24 cellular contexts compared by ENCODE assay signal in the genomic region with DNA sequence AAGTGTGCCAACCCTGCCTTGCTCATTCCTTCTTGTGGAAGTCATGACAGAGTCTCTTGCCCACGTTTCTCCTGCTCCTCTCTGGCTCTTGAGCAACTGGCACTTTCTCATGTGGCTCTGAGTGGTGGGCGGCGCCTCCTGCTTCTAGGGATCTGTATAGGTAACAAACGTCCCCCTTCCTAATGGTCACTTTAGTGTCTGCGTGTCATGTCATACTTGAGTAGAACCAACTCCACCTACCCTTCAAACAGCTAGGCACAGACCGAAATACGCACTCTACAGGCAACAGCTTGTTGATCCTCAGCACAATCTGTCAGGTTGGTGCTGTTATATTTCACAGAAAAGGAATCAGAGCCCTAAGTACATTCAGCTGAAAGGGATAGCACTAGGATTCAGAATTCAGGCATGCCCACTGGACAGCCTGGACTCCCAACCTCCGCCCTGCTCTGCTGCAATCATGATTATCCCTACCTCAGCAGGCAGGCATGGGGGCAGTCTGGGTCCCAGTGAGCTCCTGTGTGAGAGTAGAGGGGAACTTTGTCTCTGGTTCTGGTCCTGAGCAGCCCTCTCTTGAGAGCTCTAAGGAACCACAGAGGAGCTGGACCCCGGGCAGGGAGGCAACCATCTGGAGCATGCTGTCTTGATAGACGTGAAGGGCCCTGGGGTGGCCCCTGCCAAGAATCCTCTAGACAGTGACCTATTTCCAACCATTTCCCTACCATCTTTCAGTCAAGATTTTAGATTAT. TPM values are rescaled to one million over a fixed set of nuclear protein-coding genes. Genes with fewer than 3 reads are reported as not detected.
DNase-seq lines count a peak whose midpoint lies in the region; ATAC-seq and TF ChIP-seq lines count a peak whose summit lies in the region.
"Had no signal": no experiment of that assay in that cellular context is flagged by ENCODE, and none has a peak within 500 bp of the region (broad histone marks: within the 10 kb centered on the region; RNA-seq: fewer than 3 reads in every experiment).

No MANE protein-coding gene starts in this region.

- TF ChIP-seq CTCF in coronary artery (IDR thresholded peaks at IDR 0.05) (no peak), nephron (IDR thresholded peaks at IDR 0.05; ENCODE audit: unreplicated experiment in 3 of 3) (no peak)

- H3K4me2 ChIP-seq in GM23248 (ENCODE audit: unreplicated experiment) = no peak overlapping the region
- H3K4me2 ChIP-seq: BLaER1, SK-N-SH had no signal

- no peaks in the 10 kb centered on the region for H3K9me3 ChIP-seq in GM23248 (ENCODE audit: low read depth)
- H3K9me3 ChIP-seq: ascending aorta, BLaER1, SK-N-SH had no signal

- ATAC-seq in activated T-helper 17 cell treated with anti-CD3 and anti-CD28 coated beads, Interleukin-2, amount 50 U/mL, for 72 hours (replicated peaks) = no peak
- ATAC-seq: left colon; naive thymus-derived CD4-positive, alpha-beta T cell; stimulated activated memory B cell treated with anti-CD40 and anti-IgM and Interleukin-4, amounts not matched to agents 10 μg/mL and 1 μg/mL and 100 μg/mL, for 72 hours had no signal

- H3K27ac Mint-ChIP-seq in nephron = peak overlapping the region; percentile 25 to 97 (median 79)
- no peak overlapping the region for H3K27ac Mint-ChIP-seq in activated T-helper 17 cell treated with anti-CD3 and anti-CD28 coated beads, Interleukin-2, amount 50 U/mL, for 72 hours
- H3K27ac Mint-ChIP-seq: activated naive CD8-positive, alpha-beta T cell; activated T-helper 1 cell treated with anti-CD3 and anti-CD28 coated beads, Interleukin-12 subunit alpha, Interleukin-12 subunit beta, Interleukin-2, Interleukin-4 antibody, amounts not matched to agents 30 ng/mL and 10 ng/mL and 1 ng/mL, durations not matched to agents 14 hours and 24 hours and 36 hours; stimulated activated memory B cell treated with anti-CD40 and anti-IgM and Interleukin-4, amounts not matched to agents 10 μg/mL and 1 μg/mL and 100 μg/mL, for 72 hours had no signal

- H3K9ac ChIP-seq in GM23248 = no peak overlapping the region
- H3K9ac ChIP-seq: BLaER1, SK-N-SH had no signal

- H2AFZ ChIP-seq in GM23248 = no peak overlapping the region

- H3K36me3 ChIP-seq in GM23248 (ENCODE audit: low read depth) = no peaks in the 10 kb centered on the region
- H3K36me3 ChIP-seq: ascending aorta, BLaER1 had no signal

- H3K9me2 ChIP-seq in GM23248 (ENCODE audit: insufficient read depth) = no peaks in the 10 kb centered on the region
- H3K9me2 ChIP-seq: SK-N-SH had no signal

- H3K27ac ChIP-seq in GM23248 (no peak overlapping the region), coronary artery (no peak overlapping the region)
- H3K27ac ChIP-seq: ascending aorta, BLaER1 had no signal

- peaks cover 22% of the 10 kb centered on the region for H3K4me1 ChIP-seq in GM23248 (ENCODE audit: insufficient read depth)
- H3K4me1 ChIP-seq: ascending aorta, BLaER1 had no signal

- H3K27me3 ChIP-seq in GM23248 (replicated peaks; ENCODE audit: insufficient read depth) = no peaks in the 10 kb centered on the region
- H3K27me3 ChIP-seq: ascending aorta, BLaER1 had no signal

- H3K79me2 ChIP-seq in GM23248 (ENCODE audit: insufficient read depth) = no peaks in the 10 kb centered on the region

- H3K4me3 ChIP-seq in GM23248 (no peak overlapping the region), coronary artery (no peak overlapping the region)
- H3K4me3 ChIP-seq: ascending aorta, BLaER1 had no signal

- no peaks in the 10 kb centered on the region for H3K36me3 Mint-ChIP-seq in nephron (ENCODE audit: low read depth)
- no peaks in the 10 kb centered on the region for H3K36me3 Mint-ChIP-seq in activated T-helper 17 cell treated with anti-CD3 and anti-CD28 coated beads, Interleukin-2, amount 50 U/mL, for 72 hours (ENCODE audit: low read depth)
- H3K36me3 Mint-ChIP-seq: activated naive CD8-positive, alpha-beta T cell; naive thymus-derived CD4-positive, alpha-beta T cell; stimulated activated memory B cell treated with anti-CD40 and anti-IgM and Interleukin-4, amounts not matched to agents 10 μg/mL and 1 μg/mL and 100 μg/mL, for 72 hours had no signal

- peak; percentile 23 for DNase-seq in GM23248
- DNase-seq in NCI-H524 treated with DMSO at 0.1 percent for 48 hours (lab: John Stamatoyannopoulos, UW) = peak; percentile 100
- peak; percentile 54 for DNase-seq in coronary artery (ENCODE audit: low spot score)
- DNase-seq in activated gamma-delta T cell (lab: John Stamatoyannopoulos, UW) = no peak
- DNase-seq in NCI-H345 treated with DMSO at 0.1 percent for 48 hours (lab: John Stamatoyannopoulos, UW; ENCODE audit: unreplicated experiment) = no peak
- DNase-seq in iPS-NIHi7 (ENCODE audit: extremely low spot score) = no peak
- DNase-seq: ACHN; head of caudate nucleus; left colon; naive thymus-derived CD4-positive, alpha-beta T cell; retina; stimulated activated CD4-positive, alpha-beta T cell treated with anti-CD3 and anti-CD28 coated beads, Interleukin-2, amount 100 ng/mL, for 48 hours; T-helper 2 cell had no signal

- H3K9me3 Mint-ChIP-seq in nephron = peaks cover 3% of the 10 kb centered on the region
- H3K9me3 Mint-ChIP-seq in activated T-helper 17 cell treated with anti-CD3 and anti-CD28 coated beads, Interleukin-2, amount 50 U/mL, for 72 hours = no peaks in the 10 kb centered on the region
- H3K9me3 Mint-ChIP-seq: activated T-helper 1 cell treated with anti-CD3 and anti-CD28 coated beads, Interleukin-12 subunit alpha, Interleukin-12 subunit beta, Interleukin-2, Interleukin-4 antibody, amounts not matched to agents 30 ng/mL and 10 ng/mL and 1 ng/mL, durations not matched to agents 14 hours and 24 hours and 36 hours; central memory CD8-positive, alpha-beta T cell; naive thymus-derived CD4-positive, alpha-beta T cell; stimulated activated memory B cell treated with anti-CD40 and anti-IgM and Interleukin-4, amounts not matched to agents 10 μg/mL and 1 μg/mL and 100 μg/mL, for 72 hours had no signal

- in situ Hi-C loops in GM23248 (cut with MboI) = no loop called here

- H3K27me3 Mint-ChIP-seq in nephron (ENCODE audit: low read depth) = peaks cover 5% of the 10 kb centered on the region
- peaks cover 18% of the 10 kb centered on the region for H3K27me3 Mint-ChIP-seq in activated T-helper 17 cell treated with anti-CD3 and anti-CD28 coated beads, Interleukin-2, amount 50 U/mL, for 72 hours

- no peak overlapping the region for H3K4me3 Mint-ChIP-seq in nephron
- no peak overlapping the region for H3K4me3 Mint-ChIP-seq in activated T-helper 17 cell treated with anti-CD3 and anti-CD28 coated beads, Interleukin-2, amount 50 U/mL, for 72 hours
- H3K4me3 Mint-ChIP-seq: activated naive CD8-positive, alpha-beta T cell; activated T-helper 1 cell treated with anti-CD3 and anti-CD28 coated beads, Interleukin-12 subunit alpha, Interleukin-12 subunit beta, Interleukin-2, Interleukin-4 antibody, amounts not matched to agents 30 ng/mL and 10 ng/mL and 1 ng/mL, durations not matched to agents 14 hours and 24 hours and 36 hours; central memory CD8-positive, alpha-beta T cell; naive thymus-derived CD4-positive, alpha-beta T cell; stimulated activated memory B cell treated with anti-CD40 and anti-IgM and Interleukin-4, amounts not matched to agents 10 μg/mL and 1 μg/mL and 100 μg/mL, for 72 hours had no signal

- WGBS in GM23248 (ENCODE audit: low coverage in 1 of 2, low lambda C conversion rate in 2 of 2, missing lambda C conversion rate in 2 of 2), 2 experiments = 58 to 63% methylated on average over 10 of the region's 10 CpGs

- peaks cover 38% of the 10 kb centered on the region for H3K4me1 Mint-ChIP-seq in nephron
- no peaks in the 10 kb centered on the region for H3K4me1 Mint-ChIP-seq in activated T-helper 17 cell treated with anti-CD3 and anti-CD28 coated beads, Interleukin-2, amount 50 U/mL, for 72 hours
- H3K4me1 Mint-ChIP-seq: central memory CD8-positive, alpha-beta T cell; naive thymus-derived CD4-positive, alpha-beta T cell; stimulated activated memory B cell treated with anti-CD40 and anti-IgM and Interleukin-4, amounts not matched to agents 10 μg/mL and 1 μg/mL and 100 μg/mL, for 72 hours had no signal

- H4K20me1 ChIP-seq in GM23248 (ENCODE audit: insufficient read depth) = no peaks in the 10 kb centered on the region
- H4K20me1 ChIP-seq: BLaER1 had no signal

- H3F3A ChIP-seq in GM23248 (ENCODE audit: insufficient read depth) = peaks cover 18% of the 10 kb centered on the region

RNA-seq across cellular contexts. Expression of a gene that starts 23.6 kb away (rescaled TPM):
- total RNA-seq in GM23248 (2014; rRNA removed; shearing (Covaris generic)) = 0.11 TPM in 1 of 2 replicates, not detected in the other
- 0.11 TPM in 1 of 2 replicates, not detected in the other for polyA plus RNA-seq in GM23248 (2016; fragmentation: Nextera tagmentation; extraction: Ambion mirVana)
- total RNA-seq in activated T-helper 17 cell treated with anti-CD3 and anti-CD28 coated beads, Interleukin-2, amount 50 U/mL, for 72 hours = not detected
- total RNA-seq: HT-29, temporal lobe had no signal
- polyA plus RNA-seq: naive thymus-derived CD4-positive, alpha-beta T cell had no signal

Comparison
In these comparisons a context has a peak if more than half of its experiments do, and no peak if none do; other contexts are left out.
1. DNase-seq: peak in GM23248 (single experiment), NCI-H524 treated with DMSO at 0.1 percent for 48 hours (single experiment) and coronary artery (single experiment); none in activated gamma-delta T cell (single experiment), NCI-H345 treated with DMSO at 0.1 percent for 48 hours (single experiment) and iPS-NIHi7 (single experiment).